8 cellular contexts compared by ENCODE assay signal in the genomic region with DNA sequence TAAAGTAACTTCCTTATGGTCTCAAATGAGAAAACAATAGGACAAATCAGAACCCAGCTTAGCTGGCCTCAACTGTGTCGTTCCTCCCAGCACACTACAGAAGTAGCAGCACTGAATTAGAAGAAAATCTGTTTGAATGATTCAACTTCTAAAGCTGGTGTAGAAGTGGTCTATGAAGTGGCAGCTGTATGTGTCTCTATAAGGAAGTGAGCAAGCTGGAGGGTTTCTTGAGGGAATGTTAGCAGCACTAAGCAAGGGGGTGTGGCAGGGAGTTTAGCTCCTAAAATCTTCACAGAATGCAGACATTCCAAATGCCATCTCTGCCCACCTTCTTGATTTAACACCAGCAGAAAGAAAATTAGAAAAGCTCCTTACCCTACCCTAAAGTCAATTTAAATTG. TPM values are rescaled to one million over a fixed set of nuclear protein-coding genes. Genes with fewer than 3 reads are reported as not detected.
DNase-seq lines count a peak whose midpoint lies in the region; ATAC-seq and TF ChIP-seq lines count a peak whose summit lies in the region.

No MANE protein-coding gene starts in this region.

- no peak for TF ChIP-seq EP300 in suprapubic skin (IDR thresholded peaks at IDR 0.05)

- peak overlapping the region; percentile 96 for H3K4me3 Mint-ChIP-seq in T-helper 1 cell treated with Interleukin-12 subunit alpha and Interleukin-12 subunit beta and Interleukin-4 antibody, amounts not matched to agents 30 μg/mL and 1 μg/mL, for 36 hours
- H3K4me3 Mint-ChIP-seq in activated CD8-positive, alpha-beta T cell treated with anti-CD3 and anti-CD28 coated beads, Interleukin-2, amount 10 ng/mL, durations not matched to agents 7 days and 5 days, result peak overlapping the region; percentile 87
- H3K4me3 Mint-ChIP-seq in immature natural killer cell, result peak overlapping the region; percentile 95 to 99 (median 98)

- peak overlapping the region; percentile 99 for H3K27ac Mint-ChIP-seq in T-helper 1 cell treated with Interleukin-12 subunit alpha and Interleukin-12 subunit beta and Interleukin-4 antibody, amounts not matched to agents 30 μg/mL and 1 μg/mL, for 36 hours
- H3K27ac Mint-ChIP-seq in activated CD8-positive, alpha-beta T cell treated with anti-CD3 and anti-CD28 coated beads, Interleukin-2, amount 10 ng/mL, durations not matched to agents 7 days and 5 days, result peak overlapping the region; percentile 94
- peak overlapping the region; percentile 94 to 99 (median 97) for H3K27ac Mint-ChIP-seq in immature natural killer cell

- ATAC-seq in activated CD8-positive, alpha-beta T cell treated with anti-CD3 and anti-CD28 coated beads, Interleukin-2, amount 10 ng/mL, durations not matched to agents 7 days and 5 days, result no peak
- no peak for ATAC-seq in esophagus mucosa

- no peaks in the 10 kb centered on the region for H3K9me3 Mint-ChIP-seq in T-helper 1 cell treated with Interleukin-12 subunit alpha and Interleukin-12 subunit beta and Interleukin-4 antibody, amounts not matched to agents 30 μg/mL and 1 μg/mL, for 36 hours
- H3K9me3 Mint-ChIP-seq in activated CD8-positive, alpha-beta T cell treated with anti-CD3 and anti-CD28 coated beads, Interleukin-2, amount 10 ng/mL, durations not matched to agents 7 days and 5 days (ENCODE audit: insufficient read depth), result no peaks in the 10 kb centered on the region
- H3K9me3 Mint-ChIP-seq in immature natural killer cell, result no peaks in the 10 kb centered on the region

- H3K27ac ChIP-seq in suprapubic skin, result peak overlapping the region; percentile 100

- WGBS in suprapubic skin, result 4% methylated on average over 1 of the region's 1 CpG

- DNase-seq in T-helper 1 cell, result no peak
- no peak for DNase-seq in activated CD8-positive, alpha-beta T cell treated with anti-CD3 and anti-CD28 coated beads, Interleukin-2, amount 10 ng/mL, durations not matched to agents 7 days and 5 days
- DNase-seq in immature natural killer cell, result no peak
- DNase-seq in suprapubic skin (ENCODE audit: low spot score in 2 of 2), result peak in 1 of 2 donors; percentile 26
- DNase-seq in NCI-H146 treated with DMSO at 0.1 percent for 48 hours (lab: John Stamatoyannopoulos, UW; ENCODE audit: unreplicated experiment), result no peak
- DNase-seq in AML-193 (lab: John Stamatoyannopoulos, UW), result no peak

- TF ChIP-seq CTCF in suprapubic skin (IDR thresholded peaks at IDR 0.05), result no peak

- peaks cover 4% of the 10 kb centered on the region for H3K36me3 Mint-ChIP-seq in T-helper 1 cell treated with Interleukin-12 subunit alpha and Interleukin-12 subunit beta and Interleukin-4 antibody, amounts not matched to agents 30 μg/mL and 1 μg/mL, for 36 hours (ENCODE audit: low read depth)
- H3K36me3 Mint-ChIP-seq in activated CD8-positive, alpha-beta T cell treated with anti-CD3 and anti-CD28 coated beads, Interleukin-2, amount 10 ng/mL, durations not matched to agents 7 days and 5 days (ENCODE audit: low read depth), result peaks cover 2% of the 10 kb centered on the region
- H3K36me3 Mint-ChIP-seq in immature natural killer cell, result no peaks in the 10 kb centered on the region

- peaks cover 58% of the 10 kb centered on the region for H3K4me1 Mint-ChIP-seq in T-helper 1 cell treated with Interleukin-12 subunit alpha and Interleukin-12 subunit beta and Interleukin-4 antibody, amounts not matched to agents 30 μg/mL and 1 μg/mL, for 36 hours (ENCODE audit: low read depth)
- H3K4me1 Mint-ChIP-seq in activated CD8-positive, alpha-beta T cell treated with anti-CD3 and anti-CD28 coated beads, Interleukin-2, amount 10 ng/mL, durations not matched to agents 7 days and 5 days (ENCODE audit: low read depth), result peaks cover 69% of the 10 kb centered on the region
- H3K4me1 Mint-ChIP-seq in immature natural killer cell, result peaks cover 73% of the 10 kb centered on the region in 2 donors

- POLR2A ChIA-PET in activated CD8-positive, alpha-beta T cell treated with anti-CD3 and anti-CD28 coated beads, Interleukin-2, amount 10 ng/mL, durations not matched to agents 7 days and 5 days (lab: Charles Lee), result interaction anchor here (0.6 to 11.1 kb wide), 6 partner anchors 10 to 87 kb away, joined by 3 to 90 read pairs (median 4); no protein-coding TSS in a partner anchor

- no peak for TF ChIP-seq POLR2A in suprapubic skin (IDR thresholded peaks at IDR 0.05)

- peaks cover 52% of the 10 kb centered on the region for H3K4me1 ChIP-seq in suprapubic skin

- no peaks in the 10 kb centered on the region for H3K9me3 ChIP-seq in suprapubic skin

- H3K36me3 ChIP-seq in suprapubic skin, result peaks cover 6% of the 10 kb centered on the region

- H3K27me3 Mint-ChIP-seq in T-helper 1 cell treated with Interleukin-12 subunit alpha and Interleukin-12 subunit beta and Interleukin-4 antibody, amounts not matched to agents 30 μg/mL and 1 μg/mL, for 36 hours (ENCODE audit: low read depth), result no peaks in the 10 kb centered on the region
- H3K27me3 Mint-ChIP-seq in activated CD8-positive, alpha-beta T cell treated with anti-CD3 and anti-CD28 coated beads, Interleukin-2, amount 10 ng/mL, durations not matched to agents 7 days and 5 days (ENCODE audit: low read depth), result no peaks in the 10 kb centered on the region
- peaks cover 19 to 33% (median 25%) of the 10 kb centered on the region in 3 donors for H3K27me3 Mint-ChIP-seq in immature natural killer cell (ENCODE audit: low read depth in 3 of 3)

- no peaks in the 10 kb centered on the region for H3K27me3 ChIP-seq in suprapubic skin

- CTCF ChIA-PET in activated CD8-positive, alpha-beta T cell treated with anti-CD3 and anti-CD28 coated beads, Interleukin-2, amount 10 ng/mL, durations not matched to agents 7 days and 5 days (lab: Charles Lee), result interaction anchor here (0.8 to 1.6 kb wide), 6 partner anchors 9 to 192 kb away, joined by 3 to 12 read pairs (median 4); no protein-coding TSS in a partner anchor

- peak overlapping the region; percentile 98 for H3K4me3 ChIP-seq in suprapubic skin

RNA-seq across cellular contexts. Expression of gene KLF9, which starts 4.1 kb away (rescaled TPM):
- total RNA-seq in activated CD8-positive, alpha-beta T cell treated with anti-CD3 and anti-CD28 coated beads, Interleukin-2, amount 10 ng/mL, durations not matched to agents 7 days and 5 days, result 1 to 10 TPM; 8.8 to 9.6 TPM
- 1 to 10 TPM; 1.1 to 3.0 (median 1.3) TPM for polyA plus RNA-seq in immature natural killer cell
- total RNA-seq in suprapubic skin, result 100 to 1,000 TPM in 3 of 4 donors, 10 to 100 TPM in 1; 90.0 to 118 (median 109) TPM
- total RNA-seq in esophagus mucosa, result 6.1 TPM

Comparison
In these comparisons a context has a peak if more than half of its experiments do, and no peak if none do; other contexts are left out.
1. RNA of gene KLF9, which starts 4.1 kb away (total RNA-seq): 90.0 to 118 TPM in suprapubic skin; 8.8 to 9.6 TPM in activated CD8-positive, alpha-beta T cell treated with anti-CD3 and anti-CD28 coated beads, Interleukin-2, amount 10 ng/mL, durations not matched to agents 7 days and 5 days and 6.1 TPM in esophagus mucosa (single experiment); every median in the first group is over 4 times any median in the second.
2. Peak in every context shown above with its lines, with median percentiles within 50 percentile points of each other: H3K27ac Mint-ChIP-seq and H3K4me3 Mint-ChIP-seq.